1 cellular context compared by ENCODE assay signal in the genomic region with DNA sequence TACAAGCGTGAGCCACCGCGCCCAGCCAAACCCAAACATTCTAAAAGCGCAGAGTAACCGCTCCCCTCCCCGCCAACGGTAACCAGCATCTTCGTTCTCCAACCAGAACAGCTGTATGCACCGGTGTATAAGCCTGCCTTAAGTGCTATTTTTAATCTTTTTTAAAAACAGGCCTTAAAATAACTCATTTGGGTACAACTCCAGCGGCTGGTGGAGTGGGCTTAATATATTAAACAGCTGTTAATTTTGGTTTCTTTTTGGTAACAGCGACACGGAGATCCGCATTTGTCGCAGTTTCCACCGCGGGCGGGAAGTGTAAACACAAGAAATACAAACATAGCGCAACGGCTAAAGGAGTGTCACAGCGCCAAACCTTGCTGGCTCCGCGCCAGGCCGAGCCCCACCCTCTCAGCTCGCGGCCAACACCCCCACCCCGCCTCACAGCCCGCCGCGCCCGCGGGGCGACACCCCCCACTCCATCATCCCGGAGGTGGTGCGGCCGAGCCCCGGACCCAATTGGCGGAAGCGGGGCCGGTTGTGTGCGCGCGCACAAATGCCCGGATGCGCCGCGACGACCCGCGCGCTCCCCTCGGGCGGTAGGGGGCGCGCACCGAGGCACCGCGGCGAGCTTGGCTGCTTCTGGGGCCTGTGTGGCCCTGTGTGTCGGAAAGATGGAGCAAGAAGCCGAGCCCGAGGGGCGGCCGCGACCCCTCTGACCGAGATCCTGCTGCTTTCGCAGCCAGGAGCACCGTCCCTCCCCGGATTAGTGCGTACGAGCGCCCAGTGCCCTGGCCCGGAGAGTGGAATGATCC.
TF ChIP-seq lines count a peak whose summit lies in the region.

A gene (plus strand): TSS at position 602 of the 812 bp plus-strand sequence. CDS start 301 bp downstream, outside the sequence.

TF ChIP-seq in HepG2, 621 proteins besides CTCF, POLR2A, EP300 and RAD21 (continued from another document and continues in another):
- TF ChIP-seq MAF1 (CRISPR knock-in tag; IDR thresholded peaks at IDR 0.05; ENCODE audit: borderline replicate concordance) (no peak; the same call in 1 of the 2 replicates), ZNF446 (CRISPR knock-in tag; IDR thresholded peaks at IDR 0.05) (no peak), ZNF3 (CRISPR knock-in tag; IDR thresholded peaks at IDR 0.05) (no peak), ZNF841 (CRISPR knock-in tag; IDR thresholded peaks at IDR 0.05; ENCODE audit: borderline replicate concordance) (no peak), NR3C1 (CRISPR knock-in tag; IDR thresholded peaks at IDR 0.05) (no peak), KDM5A (IDR thresholded peaks at IDR 0.05; ENCODE audit: borderline replicate concordance, low read length) (peak; percentile 64; the same call in 1 of the 2 replicates), RXRB (CRISPR knock-in tag; IDR thresholded peaks at IDR 0.05; ENCODE audit: borderline replicate concordance) (no peak), ZNF883 (CRISPR knock-in tag; IDR thresholded peaks at IDR 0.05; ENCODE audit: not compliant biosample characterization) (peak; percentile 48), XBP1 (CRISPR knock-in tag; IDR thresholded peaks at IDR 0.05) (no peak; the same call in 1 of the 2 replicates), ZNF224 (CRISPR knock-in tag; IDR thresholded peaks at IDR 0.05) (peak; percentile 92; the same call in 1 of the 2 replicates), ZNF616 (CRISPR knock-in tag; IDR thresholded peaks at IDR 0.05; ENCODE audit: low read depth) (no peak; the same call in 1 of the 2 replicates), BORCS8-MEF2B (CRISPR knock-in tag; IDR thresholded peaks at IDR 0.05) (peak; percentile 79), ATF7-NPFF (CRISPR knock-in tag; IDR thresholded peaks at IDR 0.05; ENCODE audit: low read depth) (peak; percentile 67; the same call in 1 of the 2 replicates), ZC3H13 (CRISPR knock-in tag; IDR thresholded peaks at IDR 0.05) (peak; percentile 98), FOSL2 (CRISPR knock-in tag; IDR thresholded peaks at IDR 0.05) (peak; percentile 58), SATB2 (CRISPR knock-in tag; IDR thresholded peaks at IDR 0.05) (no peak), POGZ (CRISPR knock-in tag; IDR thresholded peaks at IDR 0.05) (peak; percentile 53), RCOR2 (CRISPR knock-in tag; IDR thresholded peaks at IDR 0.05) (no peak), NFRKB (IDR thresholded peaks at IDR 0.05) (no peak), KDM1A (CRISPR knock-in tag; IDR thresholded peaks at IDR 0.05) (no peak), TRIM24 (CRISPR knock-in tag; IDR thresholded peaks at IDR 0.05) (no peak), ZNF382 (CRISPR knock-in tag; IDR thresholded peaks at IDR 0.05; ENCODE audit: borderline replicate concordance) (no peak), CENPX (CRISPR knock-in tag; IDR thresholded peaks at IDR 0.05) (no peak), NR1H2 (CRISPR knock-in tag; IDR thresholded peaks at IDR 0.05; ENCODE audit: borderline replicate concordance, low read depth) (no peak)
- TF ChIP-seq, protein P1, sequence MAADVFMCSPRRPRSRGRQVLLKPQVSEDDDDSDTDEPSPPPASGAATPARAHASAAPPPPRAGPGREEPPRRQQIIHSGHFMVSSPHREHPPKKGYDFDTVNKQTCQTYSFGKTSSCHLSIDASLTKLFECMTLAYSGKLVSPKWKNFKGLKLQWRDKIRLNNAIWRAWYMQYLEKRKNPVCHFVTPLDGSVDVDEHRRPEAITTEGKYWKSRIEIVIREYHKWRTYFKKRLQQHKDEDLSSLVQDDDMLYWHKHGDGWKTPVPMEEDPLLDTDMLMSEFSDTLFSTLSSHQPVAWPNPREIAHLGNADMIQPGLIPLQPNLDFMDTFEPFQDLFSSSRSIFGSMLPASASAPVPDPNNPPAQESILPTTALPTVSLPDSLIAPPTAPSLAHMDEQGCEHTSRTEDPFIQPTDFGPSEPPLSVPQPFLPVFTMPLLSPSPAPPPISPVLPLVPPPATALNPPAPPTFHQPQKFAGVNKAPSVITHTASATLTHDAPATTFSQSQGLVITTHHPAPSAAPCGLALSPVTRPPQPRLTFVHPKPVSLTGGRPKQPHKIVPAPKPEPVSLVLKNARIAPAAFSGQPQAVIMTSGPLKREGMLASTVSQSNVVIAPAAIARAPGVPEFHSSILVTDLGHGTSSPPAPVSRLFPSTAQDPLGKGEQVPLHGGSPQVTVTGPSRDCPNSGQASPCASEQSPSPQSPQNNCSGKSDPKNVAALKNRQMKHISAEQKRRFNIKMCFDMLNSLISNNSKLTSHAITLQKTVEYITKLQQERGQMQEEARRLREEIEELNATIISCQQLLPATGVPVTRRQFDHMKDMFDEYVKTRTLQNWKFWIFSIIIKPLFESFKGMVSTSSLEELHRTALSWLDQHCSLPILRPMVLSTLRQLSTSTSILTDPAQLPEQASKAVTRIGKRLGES (CRISPR knock-in tag; IDR thresholded peaks at IDR 0.05; ENCODE audit: borderline replicate concordance) = no peak
- TF ChIP-seq, protein P2, sequence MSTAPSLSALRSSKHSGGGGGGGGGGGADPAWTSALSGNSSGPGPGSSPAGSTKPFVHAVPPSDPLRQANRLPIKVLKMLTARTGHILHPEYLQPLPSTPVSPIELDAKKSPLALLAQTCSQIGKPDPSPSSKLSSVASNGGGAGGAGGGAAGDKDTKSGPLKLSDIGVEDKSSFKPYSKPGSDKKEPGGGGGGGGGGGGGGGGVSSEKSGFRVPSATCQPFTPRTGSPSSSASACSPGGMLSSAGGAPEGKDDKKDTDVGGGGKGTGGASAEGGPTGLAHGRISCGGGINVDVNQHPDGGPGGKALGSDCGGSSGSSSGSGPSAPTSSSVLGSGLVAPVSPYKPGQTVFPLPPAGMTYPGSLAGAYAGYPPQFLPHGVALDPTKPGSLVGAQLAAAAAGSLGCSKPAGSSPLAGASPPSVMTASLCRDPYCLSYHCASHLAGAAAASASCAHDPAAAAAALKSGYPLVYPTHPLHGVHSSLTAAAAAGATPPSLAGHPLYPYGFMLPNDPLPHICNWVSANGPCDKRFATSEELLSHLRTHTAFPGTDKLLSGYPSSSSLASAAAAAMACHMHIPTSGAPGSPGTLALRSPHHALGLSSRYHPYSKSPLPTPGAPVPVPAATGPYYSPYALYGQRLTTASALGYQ (CRISPR knock-in tag; IDR thresholded peaks at IDR 0.05) = peak; percentile 59; the same call in 1 of the 2 replicates
- TF ChIP-seq, protein P3, sequence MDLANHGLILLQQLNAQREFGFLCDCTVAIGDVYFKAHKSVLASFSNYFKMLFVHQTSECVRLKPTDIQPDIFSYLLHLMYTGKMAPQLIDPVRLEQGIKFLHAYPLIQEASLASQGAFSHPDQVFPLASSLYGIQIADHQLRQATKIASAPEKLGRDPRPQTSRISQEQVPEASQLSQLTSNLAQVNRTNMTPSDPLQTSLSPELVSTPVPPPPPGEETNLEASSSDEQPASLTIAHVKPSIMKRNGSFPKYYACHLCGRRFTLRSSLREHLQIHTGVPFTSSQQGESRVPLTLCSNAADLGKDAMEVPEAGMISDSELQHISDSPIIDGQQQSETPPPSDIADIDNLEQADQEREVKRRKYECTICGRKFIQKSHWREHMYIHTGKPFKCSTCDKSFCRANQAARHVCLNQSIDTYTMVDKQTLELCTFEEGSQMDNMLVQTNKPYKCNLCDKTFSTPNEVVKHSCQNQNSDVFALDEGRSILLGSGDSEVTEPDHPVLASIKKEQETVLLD (CRISPR knock-in tag; IDR thresholded peaks at IDR 0.05; ENCODE audit: low read depth) = peak; percentile 99
- TF ChIP-seq, protein P4, sequence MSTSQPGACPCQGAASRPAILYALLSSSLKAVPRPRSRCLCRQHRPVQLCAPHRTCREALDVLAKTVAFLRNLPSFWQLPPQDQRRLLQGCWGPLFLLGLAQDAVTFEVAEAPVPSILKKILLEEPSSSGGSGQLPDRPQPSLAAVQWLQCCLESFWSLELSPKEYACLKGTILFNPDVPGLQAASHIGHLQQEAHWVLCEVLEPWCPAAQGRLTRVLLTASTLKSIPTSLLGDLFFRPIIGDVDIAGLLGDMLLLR (CRISPR knock-in tag; IDR thresholded peaks at IDR 0.05) = peak; percentile 62; the same call in 1 of the 2 replicates
- TF ChIP-seq, protein P5, sequence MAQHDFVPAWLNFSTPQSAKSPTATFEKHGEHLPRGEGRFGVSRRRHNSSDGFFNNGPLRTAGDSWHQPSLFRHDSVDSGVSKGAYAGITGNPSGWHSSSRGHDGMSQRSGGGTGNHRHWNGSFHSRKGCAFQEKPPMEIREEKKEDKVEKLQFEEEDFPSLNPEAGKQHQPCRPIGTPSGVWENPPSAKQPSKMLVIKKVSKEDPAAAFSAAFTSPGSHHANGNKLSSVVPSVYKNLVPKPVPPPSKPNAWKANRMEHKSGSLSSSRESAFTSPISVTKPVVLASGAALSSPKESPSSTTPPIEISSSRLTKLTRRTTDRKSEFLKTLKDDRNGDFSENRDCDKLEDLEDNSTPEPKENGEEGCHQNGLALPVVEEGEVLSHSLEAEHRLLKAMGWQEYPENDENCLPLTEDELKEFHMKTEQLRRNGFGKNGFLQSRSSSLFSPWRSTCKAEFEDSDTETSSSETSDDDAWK (CRISPR knock-in tag; IDR thresholded peaks at IDR 0.05) = no peak
- TF ChIP-seq, protein P6, sequence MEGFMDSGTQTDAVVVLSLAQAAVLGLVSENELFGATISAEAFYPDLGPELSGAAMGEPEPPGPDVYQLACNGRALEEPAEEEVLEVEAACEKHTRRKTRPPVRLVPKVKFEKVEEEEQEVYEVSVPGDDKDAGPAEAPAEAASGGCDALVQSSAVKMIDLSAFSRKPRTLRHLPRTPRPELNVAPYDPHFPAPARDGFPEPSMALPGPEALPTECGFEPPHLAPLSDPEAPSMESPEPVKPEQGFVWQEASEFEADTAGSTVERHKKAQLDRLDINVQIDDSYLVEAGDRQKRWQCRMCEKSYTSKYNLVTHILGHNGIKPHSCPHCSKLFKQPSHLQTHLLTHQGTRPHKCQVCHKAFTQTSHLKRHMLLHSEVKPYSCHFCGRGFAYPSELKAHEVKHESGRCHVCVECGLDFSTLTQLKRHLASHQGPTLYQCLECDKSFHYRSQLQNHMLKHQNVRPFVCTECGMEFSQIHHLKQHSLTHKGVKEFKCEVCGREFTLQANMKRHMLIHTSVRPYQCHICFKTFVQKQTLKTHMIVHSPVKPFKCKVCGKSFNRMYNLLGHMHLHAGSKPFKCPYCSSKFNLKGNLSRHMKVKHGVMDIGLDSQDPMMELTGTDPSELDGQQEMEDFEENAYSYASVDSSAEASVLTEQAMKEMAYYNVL (CRISPR knock-in tag; IDR thresholded peaks at IDR 0.05; ENCODE audit: borderline replicate concordance) = no peak
- TF ChIP-seq, protein P7, sequence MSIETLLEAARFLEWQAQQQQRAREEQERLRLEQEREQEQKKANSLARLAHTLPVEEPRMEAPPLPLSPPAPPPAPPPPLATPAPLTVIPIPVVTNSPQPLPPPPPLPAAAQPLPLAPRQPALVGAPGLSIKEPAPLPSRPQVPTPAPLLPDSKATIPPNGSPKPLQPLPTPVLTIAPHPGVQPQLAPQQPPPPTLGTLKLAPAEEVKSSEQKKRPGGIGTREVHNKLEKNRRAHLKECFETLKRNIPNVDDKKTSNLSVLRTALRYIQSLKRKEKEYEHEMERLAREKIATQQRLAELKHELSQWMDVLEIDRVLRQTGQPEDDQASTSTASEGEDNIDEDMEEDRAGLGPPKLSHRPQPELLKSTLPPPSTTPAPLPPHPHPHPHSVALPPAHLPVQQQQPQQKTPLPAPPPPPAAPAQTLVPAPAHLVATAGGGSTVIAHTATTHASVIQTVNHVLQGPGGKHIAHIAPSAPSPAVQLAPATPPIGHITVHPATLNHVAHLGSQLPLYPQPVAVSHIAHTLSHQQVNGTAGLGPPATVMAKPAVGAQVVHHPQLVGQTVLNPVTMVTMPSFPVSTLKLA (IDR thresholded peaks at IDR 0.05) = peak; percentile 54
- TF ChIP-seq, protein P8, sequence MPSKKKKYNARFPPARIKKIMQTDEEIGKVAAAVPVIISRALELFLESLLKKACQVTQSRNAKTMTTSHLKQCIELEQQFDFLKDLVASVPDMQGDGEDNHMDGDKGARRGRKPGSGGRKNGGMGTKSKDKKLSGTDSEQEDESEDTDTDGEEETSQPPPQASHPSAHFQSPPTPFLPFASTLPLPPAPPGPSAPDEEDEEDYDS (CRISPR knock-in tag; IDR thresholded peaks at IDR 0.05) = no peak; the same call in none of the 2 replicates
- TF ChIP-seq, protein P9, sequence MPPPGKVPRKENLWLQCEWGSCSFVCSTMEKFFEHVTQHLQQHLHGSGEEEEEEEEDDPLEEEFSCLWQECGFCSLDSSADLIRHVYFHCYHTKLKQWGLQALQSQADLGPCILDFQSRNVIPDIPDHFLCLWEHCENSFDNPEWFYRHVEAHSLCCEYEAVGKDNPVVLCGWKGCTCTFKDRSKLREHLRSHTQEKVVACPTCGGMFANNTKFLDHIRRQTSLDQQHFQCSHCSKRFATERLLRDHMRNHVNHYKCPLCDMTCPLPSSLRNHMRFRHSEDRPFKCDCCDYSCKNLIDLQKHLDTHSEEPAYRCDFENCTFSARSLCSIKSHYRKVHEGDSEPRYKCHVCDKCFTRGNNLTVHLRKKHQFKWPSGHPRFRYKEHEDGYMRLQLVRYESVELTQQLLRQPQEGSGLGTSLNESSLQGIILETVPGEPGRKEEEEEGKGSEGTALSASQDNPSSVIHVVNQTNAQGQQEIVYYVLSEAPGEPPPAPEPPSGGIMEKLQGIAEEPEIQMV (CRISPR knock-in tag; IDR thresholded peaks at IDR 0.05; ENCODE audit: low read depth) = 0 out of 2 replicates have a peak, but pooled peaks have one; percentile 25
- TF ChIP-seq, protein P10, sequence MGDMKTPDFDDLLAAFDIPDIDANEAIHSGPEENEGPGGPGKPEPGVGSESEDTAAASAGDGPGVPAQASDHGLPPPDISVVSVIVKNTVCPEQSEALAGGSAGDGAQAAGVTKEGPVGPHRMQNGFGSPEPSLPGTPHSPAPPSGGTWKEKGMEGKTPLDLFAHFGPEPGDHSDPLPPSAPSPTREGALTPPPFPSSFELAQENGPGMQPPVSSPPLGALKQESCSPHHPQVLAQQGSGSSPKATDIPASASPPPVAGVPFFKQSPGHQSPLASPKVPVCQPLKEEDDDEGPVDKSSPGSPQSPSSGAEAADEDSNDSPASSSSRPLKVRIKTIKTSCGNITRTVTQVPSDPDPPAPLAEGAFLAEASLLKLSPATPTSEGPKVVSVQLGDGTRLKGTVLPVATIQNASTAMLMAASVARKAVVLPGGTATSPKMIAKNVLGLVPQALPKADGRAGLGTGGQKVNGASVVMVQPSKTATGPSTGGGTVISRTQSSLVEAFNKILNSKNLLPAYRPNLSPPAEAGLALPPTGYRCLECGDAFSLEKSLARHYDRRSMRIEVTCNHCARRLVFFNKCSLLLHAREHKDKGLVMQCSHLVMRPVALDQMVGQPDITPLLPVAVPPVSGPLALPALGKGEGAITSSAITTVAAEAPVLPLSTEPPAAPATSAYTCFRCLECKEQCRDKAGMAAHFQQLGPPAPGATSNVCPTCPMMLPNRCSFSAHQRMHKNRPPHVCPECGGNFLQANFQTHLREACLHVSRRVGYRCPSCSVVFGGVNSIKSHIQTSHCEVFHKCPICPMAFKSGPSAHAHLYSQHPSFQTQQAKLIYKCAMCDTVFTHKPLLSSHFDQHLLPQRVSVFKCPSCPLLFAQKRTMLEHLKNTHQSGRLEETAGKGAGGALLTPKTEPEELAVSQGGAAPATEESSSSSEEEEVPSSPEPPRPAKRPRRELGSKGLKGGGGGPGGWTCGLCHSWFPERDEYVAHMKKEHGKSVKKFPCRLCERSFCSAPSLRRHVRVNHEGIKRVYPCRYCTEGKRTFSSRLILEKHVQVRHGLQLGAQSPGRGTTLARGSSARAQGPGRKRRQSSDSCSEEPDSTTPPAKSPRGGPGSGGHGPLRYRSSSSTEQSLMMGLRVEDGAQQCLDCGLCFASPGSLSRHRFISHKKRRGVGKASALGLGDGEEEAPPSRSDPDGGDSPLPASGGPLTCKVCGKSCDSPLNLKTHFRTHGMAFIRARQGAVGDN (CRISPR knock-in tag; IDR thresholded peaks at IDR 0.05) = peak; percentile 94
- TF ChIP-seq, protein P11, sequence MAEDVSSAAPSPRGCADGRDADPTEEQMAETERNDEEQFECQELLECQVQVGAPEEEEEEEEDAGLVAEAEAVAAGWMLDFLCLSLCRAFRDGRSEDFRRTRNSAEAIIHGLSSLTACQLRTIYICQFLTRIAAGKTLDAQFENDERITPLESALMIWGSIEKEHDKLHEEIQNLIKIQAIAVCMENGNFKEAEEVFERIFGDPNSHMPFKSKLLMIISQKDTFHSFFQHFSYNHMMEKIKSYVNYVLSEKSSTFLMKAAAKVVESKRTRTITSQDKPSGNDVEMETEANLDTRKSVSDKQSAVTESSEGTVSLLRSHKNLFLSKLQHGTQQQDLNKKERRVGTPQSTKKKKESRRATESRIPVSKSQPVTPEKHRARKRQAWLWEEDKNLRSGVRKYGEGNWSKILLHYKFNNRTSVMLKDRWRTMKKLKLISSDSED (CRISPR knock-in tag; IDR thresholded peaks at IDR 0.05) = no peak
